ENCODE assay signal across 9 cellular contexts in the genomic region with DNA sequence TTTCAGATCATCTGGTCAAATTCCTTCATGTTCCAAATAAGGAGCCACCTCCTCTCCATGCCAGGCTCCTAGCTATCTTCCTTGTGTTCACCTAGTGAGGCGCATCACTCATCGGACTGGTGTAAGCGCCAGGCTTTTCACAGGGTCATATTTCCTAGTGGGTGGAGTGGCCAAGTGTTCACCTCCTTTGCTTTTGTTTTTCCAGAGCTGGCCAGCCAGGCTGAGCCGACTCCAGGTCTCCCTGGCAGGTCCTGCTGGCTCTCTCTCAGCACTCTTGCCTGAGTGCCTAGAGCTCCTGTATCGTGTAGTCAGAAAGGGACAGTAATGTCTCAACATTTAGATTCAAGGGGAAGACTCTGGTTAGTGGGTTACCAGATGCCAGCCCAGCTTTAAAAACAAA. TPM values are rescaled to one million over a fixed set of nuclear protein-coding genes. Genes with fewer than 3 reads are reported as not detected.
A peak's percentile ranks its signal among the peaks of the same experiment; 100 is the strongest.
DNase-seq lines count a peak whose midpoint lies in the region; ATAC-seq lines count a peak whose summit lies in the region.
"Had no signal": no experiment of that assay in that cellular context is flagged by ENCODE, and none has a peak within 500 bp of the region (broad histone marks: within the 10 kb centered on the region; RNA-seq: fewer than 3 reads in every experiment).

No MANE protein-coding gene starts in this region.

- no peak overlapping the region for H3K4me3 Mint-ChIP-seq in T-helper 17 cell
- no peak overlapping the region for H3K4me3 Mint-ChIP-seq in activated T-cell treated with anti-CD3 and anti-CD28 coated beads, Interleukin-2, amount 50 U/mL, for 72 hours

- peak overlapping the region; percentile 70 for H3K27ac Mint-ChIP-seq in T-helper 17 cell
- H3K27ac Mint-ChIP-seq in activated T-cell treated with anti-CD3 and anti-CD28 coated beads, Interleukin-2, amount 50 U/mL, for 72 hours: no peak overlapping the region

- no peaks in the 10 kb centered on the region for H3K9me3 ChIP-seq in T-helper 17 cell (ENCODE audit: control insufficient read depth, low read length, poor library complexity, severe bottlenecking)

- H3K27me3 Mint-ChIP-seq in T-helper 17 cell: no peaks in the 10 kb centered on the region
- no peaks in the 10 kb centered on the region for H3K27me3 Mint-ChIP-seq in activated T-cell treated with anti-CD3 and anti-CD28 coated beads, Interleukin-2, amount 50 U/mL, for 72 hours (ENCODE audit: low read depth)

- peaks cover 46% of the 10 kb centered on the region for H3K4me1 Mint-ChIP-seq in T-helper 17 cell
- H3K4me1 Mint-ChIP-seq in activated T-cell treated with anti-CD3 and anti-CD28 coated beads, Interleukin-2, amount 50 U/mL, for 72 hours (ENCODE audit: low read depth): peaks cover 48% of the 10 kb centered on the region

- no peak for ATAC-seq in T-helper 17 cell
- no peak for ATAC-seq in activated T-cell treated with anti-CD3 and anti-CD28 coated beads, Interleukin-2, amount 50 U/mL, for 72 hours (replicated peaks in 1 of 2)

- DNase-seq in NCI-H146 treated with DMSO at 0.1 percent for 48 hours (lab: John Stamatoyannopoulos, UW; ENCODE audit: unreplicated experiment): peak; percentile 55
- no peak for DNase-seq in T-helper 17 cell
- peak; percentile 38 for DNase-seq in iris pigment epithelial cell (ENCODE audit: low read depth)
- DNase-seq in renal cortical epithelial cell (ENCODE audit: low read depth): peak; percentile 19
- no peak for DNase-seq in DMS114 treated with DMSO at 0.1 percent for 48 hours (lab: John Stamatoyannopoulos, UW; ENCODE audit: unreplicated experiment)
- no peak for DNase-seq in activated T-cell treated with anti-CD3 and anti-CD28 coated beads, Interleukin-2, amount 50 U/mL, for 72 hours
- no peak for DNase-seq in stimulated activated CD4-positive, alpha-beta T cell treated with anti-CD3 and anti-CD28 coated beads, Interleukin-4, amount 100 ng/mL, for 24 hours
- no peak for DNase-seq in SHP77 (lab: John Stamatoyannopoulos, UW)
- DNase-seq: posterior cingulate gyrus had no signal

- no peaks in the 10 kb centered on the region for H3K9me3 Mint-ChIP-seq in activated T-cell treated with anti-CD3 and anti-CD28 coated beads, Interleukin-2, amount 50 U/mL, for 72 hours

- H3K36me3 Mint-ChIP-seq in T-helper 17 cell (ENCODE audit: low read depth): peaks cover 14% of the 10 kb centered on the region
- H3K36me3 Mint-ChIP-seq in activated T-cell treated with anti-CD3 and anti-CD28 coated beads, Interleukin-2, amount 50 U/mL, for 72 hours (ENCODE audit: insufficient read depth in 2 of 2): peaks cover 4 to 9% of the 10 kb centered on the region in 2 donors

RNA-seq across cellular contexts. Expression of a gene that starts 31.0 kb away (rescaled TPM):
- total RNA-seq in T-helper 17 cell (10 to 100 TPM; 20.5 to 30.6 TPM), renal cortical epithelial cell (18.1 and 97.1 TPM in 2 replicates)
- 1 to 10 TPM; 7.4 to 9.5 TPM for total RNA-seq in activated T-cell treated with anti-CD3 and anti-CD28 coated beads, Interleukin-2, amount 50 U/mL, for 72 hours

Comparison
In these comparisons a context has a peak if more than half of its experiments do, and no peak if none do; other contexts are left out.
1. DNase-seq: peak in NCI-H146 treated with DMSO at 0.1 percent for 48 hours (single experiment), iris pigment epithelial cell (single experiment) and renal cortical epithelial cell (single experiment); none in T-helper 17 cell (0 of 3), DMS114 treated with DMSO at 0.1 percent for 48 hours (single experiment), activated T-cell treated with anti-CD3 and anti-CD28 coated beads, Interleukin-2, amount 50 U/mL, for 72 hours (0 of 2), stimulated activated CD4-positive, alpha-beta T cell treated with anti-CD3 and anti-CD28 coated beads, Interleukin-4, amount 100 ng/mL, for 24 hours (single experiment) and SHP77 (0 of 2).